29 cellular contexts compared by ENCODE assay signal in the genomic region with DNA sequence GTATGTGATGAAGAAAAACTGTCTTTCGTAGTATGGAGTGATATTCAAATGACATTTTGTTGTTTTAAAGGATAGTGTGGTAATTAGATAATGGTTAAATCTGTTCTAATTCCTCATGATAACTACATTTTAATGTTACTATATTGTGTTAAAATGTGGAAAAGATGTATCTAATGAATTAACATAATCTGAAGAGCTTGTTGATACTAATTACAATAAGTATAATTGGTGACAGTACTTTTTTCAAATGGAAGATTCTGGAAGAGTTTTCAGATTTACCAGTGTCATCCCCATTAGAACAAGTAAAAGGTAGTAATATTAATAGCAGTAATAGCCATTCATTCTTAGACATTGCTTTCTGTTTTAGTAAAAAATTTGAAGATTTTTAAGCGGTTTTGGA.
"Had no signal": no experiment of that assay in that cellular context is flagged by ENCODE, and none has a peak within 500 bp of the region (broad histone marks: within the 10 kb centered on the region; RNA-seq: fewer than 3 reads in every experiment).

No MANE protein-coding gene starts in this region.

- FAIRE-seq: colon, endometrium, endothelial cell of umbilical vein, frontal cortex had no signal

- H3K27ac Mint-ChIP-seq: dendritic cell treated with granulocyte-macrophage colony-stimulating factor and Interleukin-4, amounts not matched to agents 40 ng/mL and 50 ng/mL, for 4 days; endodermal cell had no signal

- H3K4me3 ChIP-seq: colonic mucosa, coronary artery, dorsolateral prefrontal cortex, esophagus muscularis mucosa, esophagus squamous epithelium, gastrocnemius medialis, gastroesophageal sphincter, heart left ventricle, heart right ventricle, hepatocyte had no signal

- H3K27me3 Mint-ChIP-seq: dendritic cell treated with granulocyte-macrophage colony-stimulating factor and Interleukin-4, amounts not matched to agents 40 ng/mL and 50 ng/mL, for 4 days; effector memory CD8-positive, alpha-beta T cell had no signal

- H3K27ac ChIP-seq: colonic mucosa, coronary artery, dorsolateral prefrontal cortex, epithelial cell of prostate, esophagus muscularis mucosa, esophagus squamous epithelium, foreskin keratinocyte, gastrocnemius medialis, gastroesophageal sphincter, heart left ventricle, heart right ventricle, hepatocyte had no signal

- H3K9me3 ChIP-seq: colonic mucosa, esophagus muscularis mucosa, esophagus squamous epithelium, gastrocnemius medialis, gastroesophageal sphincter, heart left ventricle, heart right ventricle had no signal

- DNase-seq: colonic mucosa; cortex of kidney; dermis blood vessel endothelial cell; dorsolateral prefrontal cortex; effector CD4-positive, alpha-beta T cell; effector CD8-positive, alpha-beta T cell; effector memory CD4-positive, alpha-beta T cell; effector memory CD8-positive, alpha-beta T cell; endodermal cell; erythroblast; esophagus squamous epithelium; foreskin fibroblast; foreskin keratinocyte; foreskin melanocyte; gastrocnemius medialis; glutamatergic neuron; head of caudate nucleus; heart left ventricle; heart right ventricle had no signal

- H3K4me1 ChIP-seq: colonic mucosa, esophagus muscularis mucosa, esophagus squamous epithelium, foreskin keratinocyte, heart left ventricle, heart right ventricle had no signal

- ATAC-seq: effector memory CD8-positive, alpha-beta T cell; foreskin keratinocyte; gastrocnemius medialis; gastroesophageal sphincter; heart left ventricle; heart right ventricle had no signal

- H3K9me3 Mint-ChIP-seq: dendritic cell treated with granulocyte-macrophage colony-stimulating factor and Interleukin-4, amounts not matched to agents 40 ng/mL and 50 ng/mL, for 4 days; effector memory CD8-positive, alpha-beta T cell; endodermal cell had no signal

- H3K4me3 Mint-ChIP-seq: dendritic cell treated with granulocyte-macrophage colony-stimulating factor and Interleukin-4, amounts not matched to agents 40 ng/mL and 50 ng/mL, for 4 days; effector memory CD8-positive, alpha-beta T cell; endodermal cell had no signal
